10 cellular contexts compared by ENCODE assay signal in the genomic region with DNA sequence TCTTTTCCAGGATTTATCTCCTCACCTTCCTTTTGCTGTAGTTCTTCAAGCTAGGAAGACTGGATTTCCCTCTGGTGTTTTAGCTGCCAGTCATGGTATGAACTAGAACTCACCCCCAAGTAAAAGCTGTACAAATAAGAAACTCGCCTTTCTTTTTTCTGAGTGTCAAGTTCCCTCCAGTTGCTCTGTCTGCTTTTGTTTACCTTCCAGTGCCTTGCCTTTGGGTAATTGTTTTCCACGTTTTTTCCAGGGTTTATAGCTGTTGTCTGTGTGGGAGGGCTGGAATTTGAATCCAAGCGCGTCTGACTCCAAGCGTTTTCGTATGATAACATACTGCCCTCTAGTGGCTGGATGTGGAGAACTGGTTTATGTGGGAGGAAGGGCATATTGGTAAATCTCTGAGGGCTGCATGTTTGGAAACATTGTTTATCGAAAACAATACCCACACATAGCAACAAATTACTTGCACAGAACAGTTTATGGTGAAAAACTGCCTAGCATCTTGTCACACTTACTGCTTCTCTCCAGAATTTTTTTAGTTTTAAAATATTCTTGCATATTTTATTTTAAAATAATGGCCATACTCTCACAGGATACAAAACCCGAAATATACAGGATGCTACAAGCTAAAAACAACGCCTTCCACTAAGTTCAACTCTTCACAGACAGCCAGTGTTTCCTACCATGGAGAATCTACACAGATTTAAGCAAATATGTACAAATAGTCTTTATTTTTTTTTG. TPM values are rescaled to one million over a fixed set of nuclear protein-coding genes. Genes with fewer than 3 reads are reported as not detected.
DNase-seq lines count a peak whose midpoint lies in the region; ATAC-seq and TF ChIP-seq lines count a peak whose summit lies in the region.
"Had no signal": no experiment of that assay in that cellular context is flagged by ENCODE, and none has a peak within 500 bp of the region (broad histone marks: within the 10 kb centered on the region; RNA-seq: fewer than 3 reads in every experiment).

No MANE protein-coding gene starts in this region.

- TF ChIP-seq POLR2A in NB4 (IDR thresholded peaks at IDR 0.05; ENCODE audit: extremely low read depth, insufficient read length): no peak

- intact Hi-C loops in heart right ventricle (cut with DNase I) (loop anchor here in 8 of 10 donors (1.0 to 10.0 kb wide), 6 partner anchors 40 to 155 kb away; a partner anchor contains a TSS), psoas muscle (cut with DNase I) (loop anchor here (1.0 to 2.0 kb wide), 3 partner anchors 23 to 44 kb away; no protein-coding TSS in a partner anchor)

- TF ChIP-seq CTCF in NB4 (IDR thresholded peaks at IDR 0.05; ENCODE audit: low read depth, low read length) (peak; percentile 73), heart right ventricle (IDR thresholded peaks at IDR 0.05) (peak; percentile 52 to 91 (median 85)), psoas muscle (IDR thresholded peaks at IDR 0.05) (peak; percentile 85)

- peaks cover 0 to 16% (median 0%) of the 10 kb centered on the region in 9 donors for H3K4me1 ChIP-seq in heart right ventricle
- peaks cover 5% of the 10 kb centered on the region for H3K4me1 ChIP-seq in psoas muscle

- no peak overlapping the region for H3K9ac ChIP-seq in SK-N-MC (ENCODE audit: insufficient read length)

- ATAC-seq in heart right ventricle (peak; percentile 56 to 91 (median 83)), psoas muscle (peak; percentile 81 to 95 (median 86)), GM21717 (IDR thresholded peaks at IDR 0.05; ENCODE audit: unreplicated experiment) (no peak)

- peak; percentile 89 for DNase-seq in NCI-H1436 (lab: John Stamatoyannopoulos, UW)
- no peak for DNase-seq in NCI-H1436 treated with DMSO at 0.1 percent for 48 hours (lab: John Stamatoyannopoulos, UW)
- peak; percentile 80 for DNase-seq in NB4 (ENCODE audit: low read depth)
- DNase-seq in SK-N-MC (ENCODE audit: low read depth, low spot score): peak; percentile 89
- peak; percentile 86 for DNase-seq in amniotic stem cell (lab: John Stamatoyannopoulos, UW)
- DNase-seq in heart right ventricle: peak in 1 of 2 donors; percentile 89
- no peak for DNase-seq in psoas muscle

- no peaks in the 10 kb centered on the region for H3K9me3 ChIP-seq in SK-N-MC (ENCODE audit: low read depth, low read length)
- H3K9me3 ChIP-seq in heart right ventricle: no peaks in the 10 kb centered on the region
- no peaks in the 10 kb centered on the region for H3K9me3 ChIP-seq in psoas muscle
- H3K9me3 ChIP-seq: BLaER1 treated with 17β-estradiol and CSF1 and Interleukin-3, amounts not matched to agents 10 nM and 100 nM had no signal

- H3K27me3 ChIP-seq in heart right ventricle (no peaks in the 10 kb centered on the region), psoas muscle (ENCODE audit: insufficient read depth in 3 of 3, low read length in 2 of 3) (no peaks in the 10 kb centered on the region)
- H3K27me3 ChIP-seq: BLaER1 treated with 17β-estradiol and CSF1 and Interleukin-3, amounts not matched to agents 10 nM and 100 nM had no signal

- H3K27ac ChIP-seq in SK-N-MC (peak overlapping the region; percentile 77), heart right ventricle (no peak overlapping the region), psoas muscle (no peak overlapping the region)

- 8 to 10% methylated on average over 9 of the region's 9 CpGs for WGBS in heart right ventricle, 2 donors
- 8 to 9% (median 9%) methylated on average over 9 of the region's 9 CpGs for WGBS in psoas muscle, 3 donors

- H3K36me3 ChIP-seq in SK-N-MC (ENCODE audit: insufficient read depth, low read length) (peaks cover 49% of the 10 kb centered on the region), heart right ventricle (peaks cover 0 to 33% (median 0%) of the 10 kb centered on the region in 9 donors), psoas muscle (ENCODE audit: insufficient read depth in 1 of 2, low read depth in 1 of 2) (peaks cover 0 to 8% of the 10 kb centered on the region in 2 donors)

- H3K4me3 ChIP-seq in NB4 (ENCODE audit: low read depth, low read length) (no peak overlapping the region), SK-N-MC (no peak overlapping the region), heart right ventricle (no peak overlapping the region), psoas muscle (peak overlapping the region; percentile 35)
- H3K4me3 ChIP-seq: BLaER1 treated with 17β-estradiol and CSF1 and Interleukin-3, amounts not matched to agents 10 nM and 100 nM; skin epidermis had no signal

RNA-seq across cellular contexts. Expression of a gene that starts 19.2 kb away (rescaled TPM):
- total RNA-seq in heart right ventricle: 10 to 100 TPM in 2 of 10 donors, 1 to 10 TPM in 8; 4.7 to 23.4 (median 6.1) TPM
- polyA plus RNA-seq in heart right ventricle: 10 to 100 TPM; 23.6 to 38.3 TPM
- 1 to 10 TPM; 6.4 to 8.6 (median 7.4) TPM for total RNA-seq in psoas muscle
- polyA plus RNA-seq in psoas muscle: 1 to 10 TPM; 3.9 to 9.6 (median 7.3) TPM

RNA-seq across cellular contexts. Expression of a gene that starts 33.4 kb away (rescaled TPM):
- 10 to 100 TPM; 38.0 to 53.9 (median 45.1) TPM for total RNA-seq in heart right ventricle
- 100 to 1,000 TPM in 1 of 2 donors, 10 to 100 TPM in 1; 82.6 to 120 TPM for polyA plus RNA-seq in heart right ventricle
- 10 to 100 TPM; 53.9 to 69.9 (median 58.1) TPM for total RNA-seq in psoas muscle
- polyA plus RNA-seq in psoas muscle: 100 to 1,000 TPM in 1 of 3 donors, 10 to 100 TPM in 2; 75.4 to 104 (median 95.2) TPM

RNA-seq across cellular contexts. Expression of a gene that starts 34.1 kb away (rescaled TPM):
- 1 to 10 TPM in 1 of 10 donors, under 1 TPM in 9; 0.34 to 1.0 (median 0.57) TPM for total RNA-seq in heart right ventricle
- 1 to 10 TPM; 1.1 to 2.4 TPM for polyA plus RNA-seq in heart right ventricle
- total RNA-seq in psoas muscle: under 1 TPM; 0.24 to 0.89 (median 0.69) TPM
- 10 to 100 TPM in 1 of 3 donors, 1 to 10 TPM in 2; 1.4 to 16.0 (median 5.9) TPM for polyA plus RNA-seq in psoas muscle

RNA-seq across cellular contexts. Expression of a gene that starts 34.5 kb away (rescaled TPM):
- total RNA-seq in heart right ventricle: 100 to 1,000 TPM in 2 of 10 donors, 10 to 100 TPM in 8; 49.0 to 175 (median 71.4) TPM
- polyA plus RNA-seq in heart right ventricle: 10 to 100 TPM; 63.2 to 83.6 TPM
- total RNA-seq in psoas muscle: 10 to 100 TPM; 42.2 to 79.3 (median 60.3) TPM
- 10 to 100 TPM; 32.0 to 48.2 (median 39.9) TPM for polyA plus RNA-seq in psoas muscle

RNA-seq across cellular contexts. Expression of a gene that starts 44.0 kb away (rescaled TPM):
- 10 to 100 TPM; 11.2 to 19.2 (median 16.7) TPM for total RNA-seq in heart right ventricle
- polyA plus RNA-seq in heart right ventricle: 10 to 100 TPM in 1 of 2 donors, 1 to 10 TPM in 1; 5.2 to 11.1 TPM
- 10 to 100 TPM in 1 of 4 donors, 1 to 10 TPM in 3; 7.1 to 15.1 (median 7.6) TPM for total RNA-seq in psoas muscle
- polyA plus RNA-seq in psoas muscle: 1 to 10 TPM; 2.3 to 5.0 (median 3.1) TPM

Comparison
In these comparisons a context has a peak if more than half of its experiments do, and no peak if none do; other contexts are left out.
1. DNase-seq: peak in NCI-H1436 (single experiment), NB4 (single experiment), SK-N-MC (single experiment) and amniotic stem cell (single experiment); none in NCI-H1436 treated with DMSO at 0.1 percent for 48 hours (single experiment) and psoas muscle (0 of 2).
2. Peak in every context shown above with its lines, with median percentiles within 50 percentile points of each other: CTCF ChIP-seq.